In genomic region chr16:83110221-83110768, GRCh38 we compare ENCODE assay signal across 16 cellular contexts.
DNase-seq lines count a peak whose midpoint lies in the region; ATAC-seq and TF ChIP-seq lines count a peak whose summit lies in the region.
"Had no signal": no experiment of that assay in that cellular context is flagged by ENCODE, and none has a peak within 500 bp of the region (broad histone marks: within the 10 kb centered on the region; RNA-seq: fewer than 3 reads in every experiment).

No MANE protein-coding gene starts in this region.

- no peaks in the 10 kb centered on the region for H3K79me2 ChIP-seq in osteoblast (ENCODE audit: insufficient read depth, low read length)

- TF ChIP-seq CTCF in AG10803 (conservative IDR thresholded peaks at IDR 0.05; ENCODE audit: low read length), result no peak
- TF ChIP-seq CTCF in osteoblast (IDR thresholded peaks at IDR 0.05; ENCODE audit: extremely low read depth, low read depth, low read length), result no peak

- H3K36me3 ChIP-seq in osteoblast (ENCODE audit: insufficient read depth, low read length), result no peaks in the 10 kb centered on the region
- H3K36me3 ChIP-seq: Peyer's patch had no signal

- peak overlapping the region; percentile 76 for H2AFZ ChIP-seq in osteoblast (ENCODE audit: low read length)

- H3K27me3 ChIP-seq in osteoblast (ENCODE audit: insufficient read depth, low read length), result no peaks in the 10 kb centered on the region
- H3K27me3 ChIP-seq: Peyer's patch had no signal

- H4K20me1 ChIP-seq in osteoblast (ENCODE audit: insufficient read depth, low read length), result no peaks in the 10 kb centered on the region

- ATAC-seq in GM19463 (IDR thresholded peaks at IDR 0.05; ENCODE audit: unreplicated experiment), result no peak
- ATAC-seq in HG03565 (IDR thresholded peaks at IDR 0.05; ENCODE audit: unreplicated experiment), result no peak

- no peaks in the 10 kb centered on the region for H3K4me1 ChIP-seq in osteoblast (ENCODE audit: insufficient read depth, low read length)
- H3K4me1 ChIP-seq: Peyer's patch had no signal

- peak overlapping the region; percentile 38 for H3K4me3 ChIP-seq in AG10803 (ENCODE audit: low read length)
- peak overlapping the region; percentile 40 for H3K4me3 ChIP-seq in osteoblast (ENCODE audit: insufficient read depth, low read length)
- H3K4me3 ChIP-seq: Peyer's patch had no signal

- DNase-seq in AG10803 (ENCODE audit: low read depth) (peak; percentile 72), GM04503 (ENCODE audit: low read depth) (peak; percentile 34), RPMI7951 (ENCODE audit: low read depth) (peak; percentile 79), osteoblast (ENCODE audit: insufficient read length, low spot score, missing footprints) (peak; percentile 60), KG1 (lab: John Stamatoyannopoulos, UW) (no peak)
- DNase-seq: CD4-positive, alpha-beta T cell; DMS53; NCI-H1105; NCI-H1694 treated with DMSO at 0.1 percent for 48 hours; NCI-H2107; NCI-H226; NCI-H524 treated with DMSO at 0.1 percent for 48 hours; Peyer's patch; SHP77 had no signal

- H3K4me2 ChIP-seq in osteoblast (ENCODE audit: insufficient read depth, low read length), result peak overlapping the region; percentile 54

- H3K27ac ChIP-seq in osteoblast (ENCODE audit: low read depth, low read length), result no peak overlapping the region
- H3K27ac ChIP-seq: Peyer's patch had no signal

- H3K9me3 ChIP-seq in osteoblast (ENCODE audit: low read depth, low read length), result no peaks in the 10 kb centered on the region
- H3K9me3 ChIP-seq: Peyer's patch had no signal
